ENCODE assay signal across 27 cellular contexts in genomic region chr9:133946840-133947486, GRCh38. TPM values are rescaled to one million over a fixed set of nuclear protein-coding genes. Genes with fewer than 3 reads are reported as not detected.
DNase-seq lines count a peak whose midpoint lies in the region; ATAC-seq, FAIRE-seq and TF ChIP-seq lines count a peak whose summit lies in the region.
"Had no signal": no experiment of that assay in that cellular context is flagged by ENCODE, and none has a peak within 500 bp of the region (broad histone marks: within the 10 kb centered on the region; RNA-seq: fewer than 3 reads in every experiment).

No MANE protein-coding gene starts in this region.

- H3K36me3 ChIP-seq in OCI-LY7 (ENCODE audit: insufficient read depth, low read length) (no peaks in the 10 kb centered on the region), HepG2 (replicated peaks in 1 of 2; ENCODE audit: control insufficient read depth in 1 of 2, insufficient read depth in 2 of 2, low read length in 2 of 2) (peaks cover 4 to 30% of the 10 kb centered on the region in 2 experiments; a peak in 3 of 5 replicates), WERI-Rb-1 (peaks cover 17% of the 10 kb centered on the region)
- H3K36me3 ChIP-seq: esophagus squamous epithelium had no signal

- no peak overlapping the region for H2AFZ ChIP-seq in OCI-LY7 (ENCODE audit: low read length)
- no peak overlapping the region for H2AFZ ChIP-seq in HepG2 (ENCODE audit: low read length)

- H3K4me3 ChIP-seq in OCI-LY7 (ENCODE audit: low read depth, low read length, poor library complexity, severe bottlenecking) (peak overlapping the region; percentile 38), HepG2 (replicated peaks in 1 of 3; ENCODE audit: insufficient read depth in 1 of 3, low read depth in 2 of 3, low read length in 3 of 3) (no peak overlapping the region), WERI-Rb-1 (ENCODE audit: low read depth, low read length) (no peak overlapping the region)
- H3K4me3 ChIP-seq: esophagus squamous epithelium, SK-N-MC, smooth muscle cell had no signal

- H4K20me1 ChIP-seq in OCI-LY7 (ENCODE audit: insufficient read depth, low read length): no peaks in the 10 kb centered on the region
- H4K20me1 ChIP-seq in HepG2 (ENCODE audit: insufficient read depth, low read length): peaks cover 28% of the 10 kb centered on the region; the same call in 1 of the 2 replicates

- no peak overlapping the region for H3K9ac ChIP-seq in HepG2 (ENCODE audit: insufficient read depth, low read depth, low read length)

- peaks cover 4% of the 10 kb centered on the region; the same call in 1 of the 2 replicates for H3K79me2 ChIP-seq in OCI-LY7 (ENCODE audit: insufficient read depth, low read depth, low read length)
- peaks cover 78% of the 10 kb centered on the region for H3K79me2 ChIP-seq in HepG2 (ENCODE audit: insufficient read depth, low read length)

- intact Hi-C loops in OCI-LY7 (cut with micrococcal nuclease; ENCODE audit: unreplicated experiment) (loop anchor here (1.0 kb wide), 1 partner anchor 7 kb away; no protein-coding TSS in a partner anchor), HepG2 (cut with micrococcal nuclease; ENCODE audit: unreplicated experiment) (no loop called here), posterior vena cava (cut with DNase I) (loop anchor here in 1 of 2 donors (2.0 to 10.0 kb wide), 3 partner anchors 36 to 825 kb away; no protein-coding TSS in a partner anchor)

- DNase-seq in COLO668 (lab: John Stamatoyannopoulos, UW; ENCODE audit: unreplicated experiment) (peak; percentile 47), OCI-LY7 (ENCODE audit: low spot score) (no peak), HepG2 (ENCODE audit: low spot score) (no peak), posterior vena cava (ENCODE audit: low spot score) (peak; percentile 41), GM12891 (ENCODE audit: insufficient read length, low spot score) (no peak), NCI-H526 (lab: John Stamatoyannopoulos, UW) (no peak), left lobe of liver (ENCODE audit: low spot score) (no peak), WERI-Rb-1 (no peak)
- DNase-seq: activated CD4-positive, alpha-beta T cell treated with anti-CD3 and anti-CD28 coated beads for 48 hours; activated gamma-delta T cell; activated naive CD8-positive, alpha-beta T cell treated with anti-CD3 and anti-CD28 coated beads, Interleukin-2, amount 10 ng/mL, durations not matched to agents 7 days and 5 days; activated T-cell treated with anti-CD3 and anti-CD28 coated beads, Interleukin-2, amount 50 U/mL, for 24 hours; central memory CD4-positive, alpha-beta T cell; COR-L47; dermis blood vessel endothelial cell; DMS79; esophagus squamous epithelium; naive thymus-derived CD4-positive, alpha-beta T cell; NCI-H1417 treated with DMSO at 0.1 percent for 48 hours; NCI-H2081; NCI-H226; NCI-H748 treated with DMSO at 0.1 percent for 48 hours; stimulated activated CD4-positive, alpha-beta T cell treated with anti-CD3 and anti-CD28 coated beads, Interleukin-2, amount 100 ng/mL, for 24 hours; T-helper 2 cell had no signal

- TF ChIP-seq POLR2A in HepG2 (IDR thresholded peaks at IDR 0.05; ENCODE audit: insufficient read depth in 1 of 2, low read depth in 2 of 2, low read length in 2 of 2): no peak
- TF ChIP-seq POLR2A in GM12891 (IDR thresholded peaks at IDR 0.05; ENCODE audit: low read depth, low read length): no peak

- peaks cover 51% of the 10 kb centered on the region for H3K4me1 ChIP-seq in OCI-LY7 (ENCODE audit: insufficient read depth, low read length, poor library complexity, severe bottlenecking)
- H3K4me1 ChIP-seq in HepG2 (ENCODE audit: insufficient read depth, low read length): no peaks in the 10 kb centered on the region

- TF ChIP-seq CTCF in OCI-LY7 (conservative IDR thresholded peaks at IDR 0.05; ENCODE audit: low read length): no peak
- TF ChIP-seq CTCF in HepG2 (CRISPR knock-in tag; IDR thresholded peaks at IDR 0.05): no peak
- TF ChIP-seq CTCF in WERI-Rb-1 (IDR thresholded peaks at IDR 0.05; ENCODE audit: low read depth, low read length): no peak

- POLR2A ChIA-PET in OCI-LY7 (lab: Charles Lee): interaction anchor here (1.3 to 3.7 kb wide), 3 partner anchors 9 to 47 kb away, joined by 3 to 46 read pairs (median 4); no protein-coding TSS in a partner anchor
- POLR2A ChIA-PET in HepG2 (lab: Yijun Ruan, JAX): interaction anchor here (1.0 kb wide), 1 partner anchor 54 kb away, joined by 3 read pairs; no protein-coding TSS in a partner anchor

- CTCF ChIA-PET in OCI-LY7 (lab: Charles Lee; ENCODE audit: unreplicated experiment): interaction anchor here (1.0 kb wide), 1 partner anchor 8 kb away, joined by 5 read pairs; no protein-coding TSS in a partner anchor
- CTCF ChIA-PET in HepG2 (lab: Yijun Ruan, JAX; ENCODE audit: low intra/inter-chr PET ratio, low total read pairs): no interaction called here

- H3K27ac ChIP-seq in OCI-LY7 (ENCODE audit: low read depth, low read length, poor library complexity, severe bottlenecking) (peak overlapping the region; percentile 89), HepG2 (ENCODE audit: extremely low read length, insufficient read depth, low read length) (no peak overlapping the region), WERI-Rb-1 (no peak overlapping the region)
- H3K27ac ChIP-seq: esophagus squamous epithelium, SK-N-MC had no signal

- no peaks in the 10 kb centered on the region for H3K9me3 ChIP-seq in OCI-LY7 (ENCODE audit: low read length)
- H3K9me3 ChIP-seq in HepG2 (ENCODE audit: low read length): no peaks in the 10 kb centered on the region
- no peaks in the 10 kb centered on the region for H3K9me3 ChIP-seq in WERI-Rb-1 (ENCODE audit: severe bottlenecking)
- H3K9me3 ChIP-seq: esophagus squamous epithelium had no signal

- 84% methylated on average over 15 of the region's 18 CpGs for WGBS in HepG2 (ENCODE audit: low lambda C conversion rate)

- no peak for TF ChIP-seq RAD21 in HepG2 (CRISPR knock-in tag; IDR thresholded peaks at IDR 0.05)

- BruUV-seq in OCI-LY7 (replicated peaks; lab: Mats Ljungman, UMichigan): no TSS peak
- BruUV-seq in HepG2 (replicated peaks; lab: Mats Ljungman, UMichigan): no TSS peak

- in situ Hi-C loops in HepG2 (cut with HindIII; ENCODE audit: extremely low pct_ligation_motif_present, low pct_unique_long_range_greater_than_20kb): no loop called here

- no peaks in the 10 kb centered on the region for H3K9me2 ChIP-seq in OCI-LY7 (ENCODE audit: insufficient read depth, low read length)

- no peak for FAIRE-seq in HepG2 (lab: Jason Lieb, UNC)
- FAIRE-seq in GM12891 (lab: Jason Lieb, UNC): no peak
- FAIRE-seq: frontal cortex had no signal

- H3K4me2 ChIP-seq in OCI-LY7 (ENCODE audit: low read length) (peak overlapping the region; percentile 77), HepG2 (ENCODE audit: low read depth, low read length) (no peak overlapping the region)
- H3K4me2 ChIP-seq: smooth muscle cell had no signal

- ATAC-seq in HepG2 (no peak), left lobe of liver (no peak)
- ATAC-seq: naive thymus-derived CD4-positive, alpha-beta T cell had no signal

- TF ChIP-seq EP300 in HepG2 (IDR thresholded peaks at IDR 0.05; ENCODE audit: low read depth in 2 of 2, low read length in 2 of 2) (no peak), HepG2 (CRISPR knock-in tag; IDR thresholded peaks at IDR 0.05; ENCODE audit: borderline replicate concordance) (no peak)

- H3K27me3 ChIP-seq in HepG2 (ENCODE audit: control insufficient read depth in 1 of 2, insufficient read depth in 2 of 2, low read length in 2 of 2) (no peaks in the 10 kb centered on the region), WERI-Rb-1 (ENCODE audit: insufficient read depth, low read depth, severe bottlenecking) (no peaks in the 10 kb centered on the region)
- H3K27me3 ChIP-seq: esophagus squamous epithelium had no signal

TF ChIP-seq in HepG2, 621 proteins besides CTCF, POLR2A, EP300 and RAD21 (continues in another document):
- TF ChIP-seq ARNTL (CRISPR knock-in tag; IDR thresholded peaks at IDR 0.05) (no peak), EHMT2 (IDR thresholded peaks at IDR 0.05; ENCODE audit: borderline replicate concordance, low read depth, low read length) (no peak), ZNF292 (CRISPR knock-in tag; IDR thresholded peaks at IDR 0.05; ENCODE audit: borderline replicate concordance, low read depth) (no peak), CHD2 (IDR thresholded peaks at IDR 0.05; ENCODE audit: low read depth, low read length) (no peak)

TF ChIP-seq in GM12891, 5 proteins besides CTCF, POLR2A, EP300 and RAD21:
- no peak for TF ChIP-seq TAF1 (IDR thresholded peaks at IDR 0.05; ENCODE audit: low read depth, low read length)
- no peak for TF ChIP-seq PAX5 (IDR thresholded peaks at IDR 0.05; ENCODE audit: insufficient read depth, low read length, severe bottlenecking)
- TF ChIP-seq SPI1 (IDR thresholded peaks at IDR 0.05; ENCODE audit: low read depth, low read length): no peak
- no peak for TF ChIP-seq POLR2AphosphoS5 (IDR thresholded peaks at IDR 0.05; ENCODE audit: low read depth, low read length)
- TF ChIP-seq POU2F2 (IDR thresholded peaks at IDR 0.05; ENCODE audit: low read depth, low read length): no peak

RNA-seq across cellular contexts. Expression of gene VAV2, which starts 45.2 kb away (rescaled TPM):
- total RNA-seq in OCI-LY7 (2014; rRNA removed; shearing (Covaris generic)): 10.6 and 11.0 TPM in 2 replicates
- total RNA-seq in OCI-LY7 (2022) (23.2 and 27.8 TPM in 2 replicates), HepG2 (2016; rRNA removed; fragmentation: Illumina TruSeq; extraction: Trizol) (21.2 and 22.5 TPM in 2 replicates), posterior vena cava (10 to 100 TPM; 12.9 to 17.9 TPM), left lobe of liver (34.8 TPM)
- total RNA-seq in HepG2 (2016; cell fraction: cytosol; rRNA removed; fragmentation: Illumina TruSeq; extraction: Trizol; ENCODE audit: low read depth): 11.6 and 15.3 TPM in 2 replicates
- 17.5 and 22.6 TPM in 2 replicates for total RNA-seq in HepG2 (2016; cell fraction: insoluble cytoplasmic fraction; rRNA removed; fragmentation: Illumina TruSeq; extraction: Trizol)
- total RNA-seq in HepG2 (2016; cell fraction: membrane; rRNA removed; fragmentation: Illumina TruSeq; extraction: Trizol): 15.0 and 15.8 TPM in 2 replicates
- total RNA-seq in HepG2 (2016; cell fraction: nucleus; rRNA removed; fragmentation: Illumina TruSeq; extraction: Trizol): 24.8 and 26.3 TPM in 2 replicates
- polyA plus RNA-seq in HepG2 (2011; rRNA removed): 22.9 and 32.7 TPM in 2 replicates
- polyA plus RNA-seq in HepG2 (2011; cell fraction: cytosol; rRNA removed): 23.2 and 24.2 TPM in 2 replicates
- polyA plus RNA-seq in HepG2 (2011; cell fraction: nucleus; rRNA removed): 70.9 and 79.3 TPM in 2 replicates
- 34.9 and 35.5 TPM in 2 replicates for polyA plus RNA-seq in HepG2 (2012)
- 2.1 and 2.5 TPM in 2 replicates for polyA plus RNA-seq in HepG2 (2016; cell fraction: cytosol; fragmentation: Illumina TruSeq; extraction: Trizol; ENCODE audit: low read depth)
- polyA plus RNA-seq in HepG2 (2016; cell fraction: insoluble cytoplasmic fraction; fragmentation: Illumina TruSeq; extraction: Trizol; ENCODE audit: low read depth): 21.5 and 26.8 TPM in 2 replicates
- polyA plus RNA-seq in HepG2 (2016; cell fraction: membrane; fragmentation: Illumina TruSeq; extraction: Trizol; ENCODE audit: low read depth): 8.7 and 9.2 TPM in 2 replicates
- 61.9 and 62.3 TPM in 2 replicates for polyA plus RNA-seq in HepG2 (2016; cell fraction: nucleus; fragmentation: Illumina TruSeq; extraction: Trizol; ENCODE audit: insufficient read depth, low read depth)
- polyA minus RNA-seq in HepG2 (2011; rRNA and poly(A)+ RNA removed; ENCODE audit: low replicate concordance): 37.6 and 51.8 TPM in 2 replicates
- 33.6 and 35.2 TPM in 2 replicates for polyA minus RNA-seq in HepG2 (2011; cell fraction: cytosol; rRNA and poly(A)+ RNA removed)
- 32.7 and 34.4 TPM in 2 replicates for polyA minus RNA-seq in HepG2 (2011; cell fraction: nucleus; rRNA and poly(A)+ RNA removed)
- 25.3 TPM for polyA plus RNA-seq in GM12891 (2012; ENCODE audit: low read depth, missing spikeins)

Comparison
In these comparisons a context has a peak if more than half of its experiments do, and no peak if none do; other contexts are left out.
1. DNase-seq: peak in COLO668 (single experiment) and posterior vena cava (single experiment); none in OCI-LY7 (single experiment), HepG2 (single experiment), GM12891 (single experiment), NCI-H526 (0 of 2), left lobe of liver (single experiment) and WERI-Rb-1 (single experiment).